Comparison of ENCODE assay signal across 2 cellular contexts in the genomic region with DNA sequence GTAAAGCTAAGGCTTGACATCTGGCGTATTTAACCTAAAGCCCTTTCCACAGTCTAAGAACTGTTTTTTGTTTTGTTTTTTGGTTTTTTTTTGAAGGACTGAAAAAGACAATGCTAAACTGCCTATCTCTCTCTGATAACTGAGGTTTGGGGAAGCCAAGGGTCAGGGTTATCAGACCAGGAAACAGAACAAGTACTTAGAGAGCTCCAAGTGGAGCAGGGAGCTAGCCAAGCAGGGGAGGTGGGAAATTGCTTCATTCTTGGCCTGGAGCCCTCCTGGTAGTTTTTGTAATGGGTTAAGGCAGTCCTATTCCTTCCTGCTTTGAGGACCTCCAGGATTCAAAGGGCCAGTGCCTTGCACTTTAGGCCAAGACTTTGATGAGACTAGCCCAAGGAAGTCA.
TF ChIP-seq lines count a peak whose summit lies in the region.

No MANE protein-coding gene starts in this region.

TF ChIP-seq in liver, 16 proteins besides CTCF, POLR2A, EP300 and RAD21 (continued from another document):
- TF ChIP-seq, protein P1, sequence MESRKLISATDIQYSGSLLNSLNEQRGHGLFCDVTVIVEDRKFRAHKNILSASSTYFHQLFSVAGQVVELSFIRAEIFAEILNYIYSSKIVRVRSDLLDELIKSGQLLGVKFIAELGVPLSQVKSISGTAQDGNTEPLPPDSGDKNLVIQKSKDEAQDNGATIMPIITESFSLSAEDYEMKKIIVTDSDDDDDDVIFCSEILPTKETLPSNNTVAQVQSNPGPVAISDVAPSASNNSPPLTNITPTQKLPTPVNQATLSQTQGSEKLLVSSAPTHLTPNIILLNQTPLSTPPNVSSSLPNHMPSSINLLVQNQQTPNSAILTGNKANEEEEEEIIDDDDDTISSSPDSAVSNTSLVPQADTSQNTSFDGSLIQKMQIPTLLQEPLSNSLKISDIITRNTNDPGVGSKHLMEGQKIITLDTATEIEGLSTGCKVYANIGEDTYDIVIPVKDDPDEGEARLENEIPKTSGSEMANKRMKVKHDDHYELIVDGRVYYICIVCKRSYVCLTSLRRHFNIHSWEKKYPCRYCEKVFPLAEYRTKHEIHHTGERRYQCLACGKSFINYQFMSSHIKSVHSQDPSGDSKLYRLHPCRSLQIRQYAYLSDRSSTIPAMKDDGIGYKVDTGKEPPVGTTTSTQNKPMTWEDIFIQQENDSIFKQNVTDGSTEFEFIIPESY (IDR thresholded peaks at IDR 0.05), result no peak
- TF ChIP-seq, protein P2, sequence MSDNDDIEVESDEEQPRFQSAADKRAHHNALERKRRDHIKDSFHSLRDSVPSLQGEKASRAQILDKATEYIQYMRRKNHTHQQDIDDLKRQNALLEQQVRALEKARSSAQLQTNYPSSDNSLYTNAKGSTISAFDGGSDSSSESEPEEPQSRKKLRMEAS (IDR thresholded peaks at IDR 0.05), result no peak

TF ChIP-seq in HepG2, 621 proteins besides CTCF, POLR2A, EP300 and RAD21 (continued from another document):
- TF ChIP-seq, protein P3, sequence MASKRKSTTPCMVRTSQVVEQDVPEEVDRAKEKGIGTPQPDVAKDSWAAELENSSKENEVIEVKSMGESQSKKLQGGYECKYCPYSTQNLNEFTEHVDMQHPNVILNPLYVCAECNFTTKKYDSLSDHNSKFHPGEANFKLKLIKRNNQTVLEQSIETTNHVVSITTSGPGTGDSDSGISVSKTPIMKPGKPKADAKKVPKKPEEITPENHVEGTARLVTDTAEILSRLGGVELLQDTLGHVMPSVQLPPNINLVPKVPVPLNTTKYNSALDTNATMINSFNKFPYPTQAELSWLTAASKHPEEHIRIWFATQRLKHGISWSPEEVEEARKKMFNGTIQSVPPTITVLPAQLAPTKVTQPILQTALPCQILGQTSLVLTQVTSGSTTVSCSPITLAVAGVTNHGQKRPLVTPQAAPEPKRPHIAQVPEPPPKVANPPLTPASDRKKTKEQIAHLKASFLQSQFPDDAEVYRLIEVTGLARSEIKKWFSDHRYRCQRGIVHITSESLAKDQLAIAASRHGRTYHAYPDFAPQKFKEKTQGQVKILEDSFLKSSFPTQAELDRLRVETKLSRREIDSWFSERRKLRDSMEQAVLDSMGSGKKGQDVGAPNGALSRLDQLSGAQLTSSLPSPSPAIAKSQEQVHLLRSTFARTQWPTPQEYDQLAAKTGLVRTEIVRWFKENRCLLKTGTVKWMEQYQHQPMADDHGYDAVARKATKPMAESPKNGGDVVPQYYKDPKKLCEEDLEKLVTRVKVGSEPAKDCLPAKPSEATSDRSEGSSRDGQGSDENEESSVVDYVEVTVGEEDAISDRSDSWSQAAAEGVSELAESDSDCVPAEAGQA (IDR thresholded peaks at IDR 0.05; ENCODE audit: low read depth), result no peak
- TF ChIP-seq, protein P3 (CRISPR knock-in tag; IDR thresholded peaks at IDR 0.05; ENCODE audit: borderline replicate concordance), result no peak
- TF ChIP-seq EHMT2 (IDR thresholded peaks at IDR 0.05; ENCODE audit: borderline replicate concordance, low read depth, low read length) (no peak), GFI1 (CRISPR knock-in tag; IDR thresholded peaks at IDR 0.05; ENCODE audit: borderline replicate concordance) (no peak), TCF7L2 (IDR thresholded peaks at IDR 0.05; ENCODE audit: low read depth, low read length) (no peak), IKZF4 (CRISPR knock-in tag; IDR thresholded peaks at IDR 0.05; ENCODE audit: borderline replicate concordance, low read depth, not compliant biosample characterization) (no peak), ZNF101 (CRISPR knock-in tag; IDR thresholded peaks at IDR 0.05; ENCODE audit: borderline replicate concordance, low read depth) (no peak), HDAC2 (CRISPR knock-in tag; IDR thresholded peaks at IDR 0.05) (no peak), ZNF615 (CRISPR knock-in tag; IDR thresholded peaks at IDR 0.05; ENCODE audit: borderline replicate concordance) (no peak), ZNF430 (CRISPR knock-in tag; IDR thresholded peaks at IDR 0.05) (no peak), CREM (IDR thresholded peaks at IDR 0.05) (no peak), CREM (CRISPR knock-in tag; IDR thresholded peaks at IDR 0.05) (no peak), ZBTB42 (CRISPR knock-in tag; IDR thresholded peaks at IDR 0.05) (no peak), SSRP1 (CRISPR knock-in tag; IDR thresholded peaks at IDR 0.05) (no peak)
- TF ChIP-seq, protein P4, sequence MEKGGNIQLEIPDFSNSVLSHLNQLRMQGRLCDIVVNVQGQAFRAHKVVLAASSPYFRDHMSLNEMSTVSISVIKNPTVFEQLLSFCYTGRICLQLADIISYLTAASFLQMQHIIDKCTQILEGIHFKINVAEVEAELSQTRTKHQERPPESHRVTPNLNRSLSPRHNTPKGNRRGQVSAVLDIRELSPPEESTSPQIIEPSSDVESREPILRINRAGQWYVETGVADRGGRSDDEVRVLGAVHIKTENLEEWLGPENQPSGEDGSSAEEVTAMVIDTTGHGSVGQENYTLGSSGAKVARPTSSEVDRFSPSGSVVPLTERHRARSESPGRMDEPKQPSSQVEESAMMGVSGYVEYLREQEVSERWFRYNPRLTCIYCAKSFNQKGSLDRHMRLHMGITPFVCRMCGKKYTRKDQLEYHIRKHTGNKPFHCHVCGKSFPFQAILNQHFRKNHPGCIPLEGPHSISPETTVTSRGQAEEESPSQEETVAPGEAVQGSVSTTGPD (CRISPR knock-in tag; IDR thresholded peaks at IDR 0.05), result no peak
- TF ChIP-seq, protein P5, sequence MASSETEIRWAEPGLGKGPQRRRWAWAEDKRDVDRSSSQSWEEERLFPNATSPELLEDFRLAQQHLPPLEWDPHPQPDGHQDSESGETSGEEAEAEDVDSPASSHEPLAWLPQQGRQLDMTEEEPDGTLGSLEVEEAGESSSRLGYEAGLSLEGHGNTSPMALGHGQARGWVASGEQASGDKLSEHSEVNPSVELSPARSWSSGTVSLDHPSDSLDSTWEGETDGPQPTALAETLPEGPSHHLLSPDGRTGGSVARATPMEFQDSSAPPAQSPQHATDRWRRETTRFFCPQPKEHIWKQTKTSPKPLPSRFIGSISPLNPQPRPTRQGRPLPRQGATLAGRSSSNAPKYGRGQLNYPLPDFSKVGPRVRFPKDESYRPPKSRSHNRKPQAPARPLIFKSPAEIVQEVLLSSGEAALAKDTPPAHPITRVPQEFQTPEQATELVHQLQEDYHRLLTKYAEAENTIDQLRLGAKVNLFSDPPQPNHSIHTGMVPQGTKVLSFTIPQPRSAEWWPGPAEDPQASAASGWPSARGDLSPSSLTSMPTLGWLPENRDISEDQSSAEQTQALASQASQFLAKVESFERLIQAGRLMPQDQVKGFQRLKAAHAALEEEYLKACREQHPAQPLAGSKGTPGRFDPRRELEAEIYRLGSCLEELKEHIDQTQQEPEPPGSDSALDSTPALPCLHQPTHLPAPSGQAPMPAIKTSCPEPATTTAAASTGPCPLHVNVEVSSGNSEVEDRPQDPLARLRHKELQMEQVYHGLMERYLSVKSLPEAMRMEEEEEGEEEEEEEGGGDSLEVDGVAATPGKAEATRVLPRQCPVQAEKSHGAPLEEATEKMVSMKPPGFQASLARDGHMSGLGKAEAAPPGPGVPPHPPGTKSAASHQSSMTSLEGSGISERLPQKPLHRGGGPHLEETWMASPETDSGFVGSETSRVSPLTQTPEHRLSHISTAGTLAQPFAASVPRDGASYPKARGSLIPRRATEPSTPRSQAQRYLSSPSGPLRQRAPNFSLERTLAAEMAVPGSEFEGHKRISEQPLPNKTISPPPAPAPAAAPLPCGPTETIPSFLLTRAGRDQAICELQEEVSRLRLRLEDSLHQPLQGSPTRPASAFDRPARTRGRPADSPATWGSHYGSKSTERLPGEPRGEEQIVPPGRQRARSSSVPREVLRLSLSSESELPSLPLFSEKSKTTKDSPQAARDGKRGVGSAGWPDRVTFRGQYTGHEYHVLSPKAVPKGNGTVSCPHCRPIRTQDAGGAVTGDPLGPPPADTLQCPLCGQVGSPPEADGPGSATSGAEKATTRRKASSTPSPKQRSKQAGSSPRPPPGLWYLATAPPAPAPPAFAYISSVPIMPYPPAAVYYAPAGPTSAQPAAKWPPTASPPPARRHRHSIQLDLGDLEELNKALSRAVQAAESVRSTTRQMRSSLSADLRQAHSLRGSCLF (CRISPR knock-in tag; IDR thresholded peaks at IDR 0.05; ENCODE audit: borderline replicate concordance), result no peak
